Comparison of ENCODE assay signal across 8 cellular contexts in the genomic region with DNA sequence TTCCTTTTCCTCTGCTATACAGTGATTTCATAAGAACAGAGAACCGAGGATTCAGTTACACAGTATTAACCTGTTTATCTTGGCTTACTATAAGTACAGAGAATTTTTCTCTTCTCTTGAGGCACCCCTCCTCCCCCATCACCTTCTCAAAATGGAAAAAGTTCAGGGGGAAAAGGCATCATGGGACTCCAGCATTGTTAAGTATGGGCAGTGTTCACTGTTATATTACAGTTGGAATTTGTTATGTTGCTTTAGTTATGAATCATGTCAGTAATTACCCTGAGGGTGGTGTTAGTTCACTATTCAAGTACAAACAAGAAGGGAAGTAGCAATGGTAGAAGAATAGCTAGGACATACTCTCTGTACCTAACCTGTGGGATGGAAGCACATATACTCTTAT.
DNase-seq lines count a peak whose midpoint lies in the region; ATAC-seq and TF ChIP-seq lines count a peak whose summit lies in the region.

No MANE protein-coding gene starts in this region.

- CTCF ChIA-PET in HEK293T (lab: Yijun Ruan, JAX), result no interaction called here

- in situ Hi-C loops in brain microvascular endothelial cell (cut with HindIII; ENCODE audit: low pct_ligation_motif_present, low sequenced_read_pairs), result no loop called here

- H3K9me3 ChIP-seq in KOPT-K1 (ENCODE audit: insufficient read depth, low read length, poor library complexity, severe bottlenecking), result peaks cover 5% of the 10 kb centered on the region

- DNase-seq in brain microvascular endothelial cell, result peak; percentile 14
- DNase-seq in medulla oblongata (ENCODE audit: extremely low spot score), result peak; percentile 33
- DNase-seq in DMS53 (lab: John Stamatoyannopoulos, UW), result no peak
- no peak for DNase-seq in HEK293T (ENCODE audit: extremely low spot score)

- ATAC-seq in GM18867 (IDR thresholded peaks at IDR 0.05; ENCODE audit: unreplicated experiment), result peak; percentile 61
- no peak for ATAC-seq in GM19395 (IDR thresholded peaks at IDR 0.05; ENCODE audit: unreplicated experiment)
- no peak for ATAC-seq in HG02970 (IDR thresholded peaks at IDR 0.05; ENCODE audit: low FRiP score, unreplicated experiment)

- H3K36me3 ChIP-seq in KOPT-K1 (ENCODE audit: insufficient read depth, low read length) (peaks cover 43% of the 10 kb centered on the region), brain microvascular endothelial cell (replicated peaks) (no peaks in the 10 kb centered on the region)

- H3K4me3 ChIP-seq in brain microvascular endothelial cell (ENCODE audit: low read depth, low read length), result no peak overlapping the region

- POLR2A ChIA-PET in HEK293T (lab: Yijun Ruan, JAX), result no interaction called here

- TF ChIP-seq CTCF in brain microvascular endothelial cell (IDR thresholded peaks at IDR 0.05; ENCODE audit: low read depth, low read length, missing control alignments), result no peak

- H3K27ac ChIP-seq in KOPT-K1 (ENCODE audit: low read depth, low read length, poor library complexity, severe bottlenecking) (peak overlapping the region; percentile 91), brain microvascular endothelial cell (peak overlapping the region; percentile 40)

- no peaks in the 10 kb centered on the region for H3K27me3 ChIP-seq in brain microvascular endothelial cell (replicated peaks)

TF ChIP-seq in HEK293T, 16 proteins besides CTCF, POLR2A, EP300 and RAD21:
- TF ChIP-seq, protein P1, sequence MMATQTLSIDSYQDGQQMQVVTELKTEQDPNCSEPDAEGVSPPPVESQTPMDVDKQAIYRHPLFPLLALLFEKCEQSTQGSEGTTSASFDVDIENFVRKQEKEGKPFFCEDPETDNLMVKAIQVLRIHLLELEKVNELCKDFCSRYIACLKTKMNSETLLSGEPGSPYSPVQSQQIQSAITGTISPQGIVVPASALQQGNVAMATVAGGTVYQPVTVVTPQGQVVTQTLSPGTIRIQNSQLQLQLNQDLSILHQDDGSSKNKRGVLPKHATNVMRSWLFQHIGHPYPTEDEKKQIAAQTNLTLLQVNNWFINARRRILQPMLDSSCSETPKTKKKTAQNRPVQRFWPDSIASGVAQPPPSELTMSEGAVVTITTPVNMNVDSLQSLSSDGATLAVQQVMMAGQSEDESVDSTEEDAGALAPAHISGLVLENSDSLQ (IDR thresholded peaks at IDR 0.05), result no peak
- no peak for TF ChIP-seq FOXM1 (IDR thresholded peaks at IDR 0.05; ENCODE audit: borderline replicate concordance)
- TF ChIP-seq LEF1 (IDR thresholded peaks at IDR 0.05; ENCODE audit: borderline replicate concordance), result no peak
- no peak for TF ChIP-seq ARNT (IDR thresholded peaks at IDR 0.05)
- no peak for TF ChIP-seq FOXK2 (IDR thresholded peaks at IDR 0.05)
- no peak for TF ChIP-seq TARDBP (IDR thresholded peaks at IDR 0.05)
- no peak for TF ChIP-seq FOXA1 (IDR thresholded peaks at IDR 0.05)
- TF ChIP-seq CTBP1 (IDR thresholded peaks at IDR 0.05; ENCODE audit: borderline replicate concordance), result no peak
- TF ChIP-seq L3MBTL2 (conservative IDR thresholded peaks at IDR 0.05), result no peak
- TF ChIP-seq ZNF384 (IDR thresholded peaks at IDR 0.05), result no peak
- TF ChIP-seq BHLHE40 (IDR thresholded peaks at IDR 0.05; ENCODE audit: borderline replicate concordance), result no peak
- TF ChIP-seq HDGF (IDR thresholded peaks at IDR 0.05; ENCODE audit: borderline replicate concordance), result no peak
- TF ChIP-seq SP1 (IDR thresholded peaks at IDR 0.05), result no peak
- no peak for TF ChIP-seq NFRKB (IDR thresholded peaks at IDR 0.05)
- TF ChIP-seq ELF4 (IDR thresholded peaks at IDR 0.05), result no peak
- TF ChIP-seq SUZ12 (IDR thresholded peaks at IDR 0.05), result no peak
TF ChIP-seq in HEK293T: peak in this region for 0.

Comparison
In these comparisons a context has a peak if more than half of its experiments do, and no peak if none do; other contexts are left out.
1. DNase-seq: peak in brain microvascular endothelial cell (single experiment) and medulla oblongata (single experiment); none in DMS53 (single experiment) and HEK293T (single experiment).